ENCODE assay signal across 19 cellular contexts in the genomic region with DNA sequence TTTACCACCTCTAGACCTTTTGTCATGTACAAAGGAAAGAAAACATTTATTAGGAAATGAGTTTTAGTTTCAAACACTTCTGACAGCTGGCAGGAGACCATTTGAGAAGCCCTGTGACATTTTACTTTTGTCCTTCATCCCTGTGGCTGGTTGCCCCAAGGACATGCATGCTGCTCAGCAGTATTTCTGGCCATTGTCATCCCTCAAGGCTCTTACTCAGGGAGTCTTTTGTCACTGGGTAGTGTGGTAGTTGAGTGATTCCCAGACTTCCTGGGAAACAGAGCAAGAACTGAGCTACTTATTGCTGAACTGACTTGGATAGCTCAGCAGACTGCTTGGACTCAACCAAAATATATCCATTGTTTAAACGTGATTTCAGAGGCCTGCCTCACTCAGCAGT.
A peak's percentile ranks its signal among the peaks of the same experiment; 100 is the strongest.
DNase-seq lines count a peak whose midpoint lies in the region; ATAC-seq and TF ChIP-seq lines count a peak whose summit lies in the region.
"Had no signal": no experiment of that assay in that cellular context is flagged by ENCODE, and none has a peak within 500 bp of the region (broad histone marks: within the 10 kb centered on the region; RNA-seq: fewer than 3 reads in every experiment).

No MANE protein-coding gene starts in this region.

- DNase-seq in left ventricle myocardium superior: no peak
- no peak for DNase-seq in cardiac septum (ENCODE audit: low spot score)
- peak; percentile 11 for DNase-seq in erythroblast (lab: John Stamatoyannopoulos, UW)
- no peak for DNase-seq in Ammon's horn (ENCODE audit: low spot score)
- DNase-seq in GDM1 (lab: John Stamatoyannopoulos, UW): no peak
- no peak for DNase-seq in putamen (ENCODE audit: low spot score)
- DNase-seq: CD8-positive, alpha-beta memory T cell; DMS53; EL; HFFc6; NCI-H187; NCI-H2107; NCI-H510A treated with DMSO at 0.1 percent for 48 hours; NCI-H82; SJCRH30 had no signal

- no peak for TF ChIP-seq POLR2A in erythroblast (IDR thresholded peaks at IDR 0.05; ENCODE audit: low read length)

- H3K27ac ChIP-seq in angular gyrus (ENCODE audit: low read depth, low read length): peak overlapping the region; percentile 69
- H3K27ac ChIP-seq: A549; BLaER1 treated with 17β-estradiol and CSF1 and Interleukin-3, amounts not matched to agents 10 nM and 100 nM; RWPE1; SJCRH30 had no signal

- peak; percentile 20 for ATAC-seq in left ventricle myocardium superior
- ATAC-seq: A549 had no signal

- intact Hi-C loops in left ventricle myocardium superior (cut with micrococcal nuclease): no loop called here
- intact Hi-C loops in cardiac septum (cut with DNase I): no loop called here

Comparison
In these comparisons a context has a peak if more than half of its experiments do, and no peak if none do; other contexts are left out.
1. DNase-seq: peak in erythroblast (2 of 2); none in left ventricle myocardium superior (single experiment), cardiac septum (single experiment), Ammon's horn (single experiment), GDM1 (single experiment) and putamen (single experiment).